8 cellular contexts compared by ENCODE assay signal in the genomic region with DNA sequence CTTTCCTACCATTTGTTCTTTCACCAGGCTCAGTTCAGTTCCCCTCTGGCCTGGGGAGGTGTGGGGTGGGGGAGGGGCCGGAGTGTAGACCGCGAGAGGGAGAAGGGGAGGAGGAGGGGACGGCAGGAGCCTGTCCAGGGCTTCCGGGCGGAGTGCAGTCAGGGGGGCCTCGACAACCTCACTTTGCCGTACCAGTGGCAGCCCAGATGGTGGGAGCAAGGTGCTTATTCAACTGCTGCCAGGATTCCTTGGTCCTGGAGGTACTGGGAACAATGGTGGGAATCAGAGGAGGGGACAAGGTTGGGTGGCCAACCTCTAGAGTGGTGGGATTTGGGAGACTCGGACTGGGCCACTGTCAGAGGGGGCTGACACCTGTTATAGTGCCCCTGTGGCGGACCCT. TPM values are rescaled to one million over a fixed set of nuclear protein-coding genes. Genes with fewer than 3 reads are reported as not detected.
DNase-seq lines count a peak whose midpoint lies in the region; ATAC-seq, FAIRE-seq and TF ChIP-seq lines count a peak whose summit lies in the region.

No MANE protein-coding gene starts in this region.

- H3K36me3 ChIP-seq in astrocyte (ENCODE audit: insufficient read depth, low read length) (no peaks in the 10 kb centered on the region), HepG2 (replicated peaks in 1 of 2; ENCODE audit: control insufficient read depth in 1 of 2, insufficient read depth in 2 of 2, low read length in 2 of 2) (no peaks in the 10 kb centered on the region), thoracic aorta (no peaks in the 10 kb centered on the region)

- H3K9me3 Mint-ChIP-seq in activated CD8-positive, alpha-beta memory T cell treated with anti-CD3 and anti-CD28 coated beads, Interleukin-2, amount 10 ng/mL, durations not matched to agents 7 days and 5 days (ENCODE audit: low read depth), result no peaks in the 10 kb centered on the region
- no peaks in the 10 kb centered on the region for H3K9me3 Mint-ChIP-seq in astrocyte (ENCODE audit: unreplicated experiment)

- peaks cover 8% of the 10 kb centered on the region for H3K4me1 Mint-ChIP-seq in activated CD8-positive, alpha-beta memory T cell treated with anti-CD3 and anti-CD28 coated beads, Interleukin-2, amount 10 ng/mL, durations not matched to agents 7 days and 5 days
- H3K4me1 Mint-ChIP-seq in astrocyte (ENCODE audit: low read depth, unreplicated experiment), result peaks cover 9% of the 10 kb centered on the region

- intact Hi-C loops in HepG2 (cut with micrococcal nuclease; ENCODE audit: unreplicated experiment), result loop anchor here (5.0 kb wide), 1 partner anchor 43 kb away; no protein-coding TSS in a partner anchor

- H3K9ac ChIP-seq in astrocyte (ENCODE audit: low read length), result peak overlapping the region; percentile 82
- peak overlapping the region; percentile 73 for H3K9ac ChIP-seq in HepG2 (ENCODE audit: insufficient read depth, low read depth, low read length)

- peak overlapping the region; percentile 1 for H3K27ac ChIP-seq in astrocyte (ENCODE audit: low read depth, low read length)
- no peak overlapping the region for H3K27ac ChIP-seq in HepG2 (ENCODE audit: extremely low read length, insufficient read depth, low read length)
- no peak overlapping the region for H3K27ac ChIP-seq in thoracic aorta

- no peak for ATAC-seq in activated CD8-positive, alpha-beta memory T cell treated with anti-CD3 and anti-CD28 coated beads, Interleukin-2, amount 10 ng/mL, durations not matched to agents 7 days and 5 days
- peak; percentile 12 for ATAC-seq in HepG2
- ATAC-seq in thoracic aorta (ENCODE audit: insufficient number of reproducible peaks, low FRiP score, low read depth), result no peak
- ATAC-seq in HG03457 (IDR thresholded peaks at IDR 0.05; ENCODE audit: unreplicated experiment), result no peak

- 5% methylated on average over 10 of the region's 10 CpGs for WGBS in HepG2 (ENCODE audit: low lambda C conversion rate)

- CTCF ChIA-PET in activated CD8-positive, alpha-beta memory T cell treated with anti-CD3 and anti-CD28 coated beads, Interleukin-2, amount 10 ng/mL, durations not matched to agents 7 days and 5 days (lab: Charles Lee), result no interaction called here
- CTCF ChIA-PET in HepG2 (lab: Yijun Ruan, JAX; ENCODE audit: low intra/inter-chr PET ratio, low total read pairs), result no interaction called here

- peaks cover 50% of the 10 kb centered on the region for H3K27me3 Mint-ChIP-seq in activated CD8-positive, alpha-beta memory T cell treated with anti-CD3 and anti-CD28 coated beads, Interleukin-2, amount 10 ng/mL, durations not matched to agents 7 days and 5 days
- no peaks in the 10 kb centered on the region for H3K27me3 Mint-ChIP-seq in astrocyte (ENCODE audit: low read depth, unreplicated experiment)

- H3K27me3 ChIP-seq in astrocyte (ENCODE audit: insufficient read depth, low read length), result no peaks in the 10 kb centered on the region
- H3K27me3 ChIP-seq in HepG2 (ENCODE audit: control insufficient read depth in 1 of 2, insufficient read depth in 2 of 2, low read length in 2 of 2), result no peaks in the 10 kb centered on the region; a peak in 1 of 5 replicates
- no peaks in the 10 kb centered on the region for H3K27me3 ChIP-seq in thoracic aorta (replicated peaks; ENCODE audit: insufficient read depth)

- no peaks in the 10 kb centered on the region for H3K36me3 Mint-ChIP-seq in activated CD8-positive, alpha-beta memory T cell treated with anti-CD3 and anti-CD28 coated beads, Interleukin-2, amount 10 ng/mL, durations not matched to agents 7 days and 5 days
- H3K36me3 Mint-ChIP-seq in astrocyte (ENCODE audit: low read depth, unreplicated experiment), result no peaks in the 10 kb centered on the region

- no peaks in the 10 kb centered on the region for H3K9me3 ChIP-seq in astrocyte (ENCODE audit: insufficient read depth, low read depth, low read length)
- H3K9me3 ChIP-seq in HepG2 (ENCODE audit: low read length), result no peaks in the 10 kb centered on the region
- H3K9me3 ChIP-seq in thoracic aorta, result no peaks in the 10 kb centered on the region

- POLR2A ChIA-PET in HepG2 (lab: Yijun Ruan, JAX), result interaction anchor here (2.2 to 5.8 kb wide), 2 partner anchors 12 to 13 kb away, joined by 18 to 62 read pairs; a partner anchor contains a TSS

- in situ Hi-C loops in HepG2 (cut with HindIII; ENCODE audit: extremely low pct_ligation_motif_present, low pct_unique_long_range_greater_than_20kb), result loop anchor here (5.0 kb wide), 1 partner anchor 83 kb away; a partner anchor contains a TSS

- H3K4me1 ChIP-seq in astrocyte (ENCODE audit: insufficient read depth, low read length), result peaks cover 15% of the 10 kb centered on the region
- H3K4me1 ChIP-seq in HepG2 (ENCODE audit: insufficient read depth, low read length), result peaks cover 63% of the 10 kb centered on the region
- H3K4me1 ChIP-seq in thoracic aorta (ENCODE audit: control insufficient read depth in 1 of 2, low read depth in 2 of 2), result peaks cover 24 to 38% of the 10 kb centered on the region in 2 donors

- no peak for TF ChIP-seq EP300 in HepG2 (IDR thresholded peaks at IDR 0.05; ENCODE audit: low read depth in 2 of 2, low read length in 2 of 2)
- no peak for TF ChIP-seq EP300 in HepG2 (CRISPR knock-in tag; IDR thresholded peaks at IDR 0.05; ENCODE audit: borderline replicate concordance)

- no peak for DNase-seq in activated CD8-positive, alpha-beta memory T cell treated with anti-CD3 and anti-CD28 coated beads, Interleukin-2, amount 10 ng/mL, durations not matched to agents 7 days and 5 days
- no peak for DNase-seq in activated CD8-positive, alpha-beta memory T cell treated with anti-CD3 and anti-CD28 coated beads, Interleukin-2, amount 50 U/mL, for 4 hours
- DNase-seq in astrocyte (ENCODE audit: low read depth), result no peak
- no peak for DNase-seq in HepG2 (ENCODE audit: low spot score)
- no peak for DNase-seq in thoracic aorta (ENCODE audit: low spot score)
- DNase-seq in NCI-H1436 (lab: John Stamatoyannopoulos, UW), result no peak
- no peak for DNase-seq in KG1 (lab: John Stamatoyannopoulos, UW)

- peaks cover 33% of the 10 kb centered on the region for H3K79me2 ChIP-seq in astrocyte (ENCODE audit: insufficient read depth, low read length)
- peaks cover 4% of the 10 kb centered on the region for H3K79me2 ChIP-seq in HepG2 (ENCODE audit: insufficient read depth, low read length)

- peak overlapping the region; percentile 72 for H3K4me3 ChIP-seq in astrocyte (ENCODE audit: insufficient read depth, low read depth, low read length)
- peak overlapping the region; percentile 74 to 90 (median 88) for H3K4me3 ChIP-seq in HepG2 (replicated peaks in 1 of 3; ENCODE audit: insufficient read depth in 1 of 3, low read depth in 2 of 3, low read length in 3 of 3)
- peak overlapping the region; percentile 97 for H3K4me3 ChIP-seq in thoracic aorta

- FAIRE-seq in astrocyte (lab: Jason Lieb, UNC), result no peak
- FAIRE-seq in HepG2 (lab: Jason Lieb, UNC), result no peak

- TF ChIP-seq CTCF in astrocyte (IDR thresholded peaks at IDR 0.05; ENCODE audit: insufficient read depth, low read depth, low read length) (no peak), HepG2 (CRISPR knock-in tag; IDR thresholded peaks at IDR 0.05) (no peak), thoracic aorta (IDR thresholded peaks at IDR 0.05) (no peak)

- H3K27ac Mint-ChIP-seq in activated CD8-positive, alpha-beta memory T cell treated with anti-CD3 and anti-CD28 coated beads, Interleukin-2, amount 10 ng/mL, durations not matched to agents 7 days and 5 days, result no peak overlapping the region
- no peak overlapping the region for H3K27ac Mint-ChIP-seq in astrocyte (ENCODE audit: unreplicated experiment)

- TF ChIP-seq RAD21 in HepG2 (CRISPR knock-in tag; IDR thresholded peaks at IDR 0.05), result no peak

- H2AFZ ChIP-seq in astrocyte (ENCODE audit: low read depth, low read length) (peak overlapping the region; percentile 92), HepG2 (ENCODE audit: low read length) (no peak overlapping the region)

- peak overlapping the region; percentile 93 for H3K4me2 ChIP-seq in astrocyte (ENCODE audit: low read length)
- peak overlapping the region; percentile 100 for H3K4me2 ChIP-seq in HepG2 (ENCODE audit: low read depth, low read length)

- H3K4me3 Mint-ChIP-seq in activated CD8-positive, alpha-beta memory T cell treated with anti-CD3 and anti-CD28 coated beads, Interleukin-2, amount 10 ng/mL, durations not matched to agents 7 days and 5 days, result peak overlapping the region; percentile 18
- peak overlapping the region; percentile 84 for H3K4me3 Mint-ChIP-seq in astrocyte (ENCODE audit: unreplicated experiment)

- peaks cover 28% of the 10 kb centered on the region for H4K20me1 ChIP-seq in astrocyte (ENCODE audit: insufficient read depth, low read length)
- no peaks in the 10 kb centered on the region for H4K20me1 ChIP-seq in HepG2 (ENCODE audit: insufficient read depth, low read length)

- no peak for TF ChIP-seq POLR2A in HepG2 (IDR thresholded peaks at IDR 0.05; ENCODE audit: insufficient read depth in 1 of 2, low read depth in 2 of 2, low read length in 2 of 2)

- no TSS peak for BruUV-seq in HepG2 (replicated peaks; lab: Mats Ljungman, UMichigan)

RNA-seq across cellular contexts. Expression of a gene that starts 1.2 kb away (rescaled TPM):
- total RNA-seq in activated CD8-positive, alpha-beta memory T cell treated with anti-CD3 and anti-CD28 coated beads, Interleukin-2, amount 10 ng/mL, durations not matched to agents 7 days and 5 days, result 1 to 10 TPM in 1 of 2 experiments, under 1 TPM in 1; 0.79 to 1.7 TPM
- total RNA-seq in astrocyte (32.6 and 37.2 TPM in 2 replicates), HepG2 (2016; rRNA removed; fragmentation: Illumina TruSeq; extraction: Trizol) (7.5 and 10.2 TPM in 2 replicates), thoracic aorta (10 to 100 TPM; 37.2 to 67.3 TPM)
- 2.1 and 2.2 TPM in 2 replicates for total RNA-seq in HepG2 (2016; cell fraction: cytosol; rRNA removed; fragmentation: Illumina TruSeq; extraction: Trizol; ENCODE audit: low read depth)
- 8.4 and 9.7 TPM in 2 replicates for total RNA-seq in HepG2 (2016; cell fraction: insoluble cytoplasmic fraction; rRNA removed; fragmentation: Illumina TruSeq; extraction: Trizol)
- 4.8 and 6.0 TPM in 2 replicates for total RNA-seq in HepG2 (2016; cell fraction: membrane; rRNA removed; fragmentation: Illumina TruSeq; extraction: Trizol)
- total RNA-seq in HepG2 (2016; cell fraction: nucleus; rRNA removed; fragmentation: Illumina TruSeq; extraction: Trizol), result 9.1 and 11.5 TPM in 2 replicates
- 17.9 and 19.0 TPM in 2 replicates for polyA plus RNA-seq in HepG2 (2011; rRNA removed)
- 14.6 and 15.9 TPM in 2 replicates for polyA plus RNA-seq in HepG2 (2011; cell fraction: cytosol; rRNA removed)
- 44.0 and 49.0 TPM in 2 replicates for polyA plus RNA-seq in HepG2 (2011; cell fraction: nucleus; rRNA removed)
- polyA plus RNA-seq in HepG2 (2012), result 12.2 and 14.8 TPM in 2 replicates
- polyA plus RNA-seq in HepG2 (2016; cell fraction: cytosol; fragmentation: Illumina TruSeq; extraction: Trizol; ENCODE audit: low read depth), result 2.2 and 2.4 TPM in 2 replicates
- polyA plus RNA-seq in HepG2 (2016; cell fraction: insoluble cytoplasmic fraction; fragmentation: Illumina TruSeq; extraction: Trizol; ENCODE audit: low read depth), result 10.6 and 11.0 TPM in 2 replicates
- 4.9 and 5.8 TPM in 2 replicates for polyA plus RNA-seq in HepG2 (2016; cell fraction: membrane; fragmentation: Illumina TruSeq; extraction: Trizol; ENCODE audit: low read depth)
- 21.9 and 23.8 TPM in 2 replicates for polyA plus RNA-seq in HepG2 (2016; cell fraction: nucleus; fragmentation: Illumina TruSeq; extraction: Trizol; ENCODE audit: insufficient read depth, low read depth)
- 41.2 and 52.9 TPM in 2 replicates for polyA minus RNA-seq in HepG2 (2011; rRNA and poly(A)+ RNA removed; ENCODE audit: low replicate concordance)
- 7.0 and 13.9 TPM in 2 replicates for polyA minus RNA-seq in HepG2 (2011; cell fraction: cytosol; rRNA and poly(A)+ RNA removed)
- polyA minus RNA-seq in HepG2 (2011; cell fraction: nucleus; rRNA and poly(A)+ RNA removed), result 7.8 and 8.6 TPM in 2 replicates

RNA-seq across cellular contexts. Expression of a gene that starts 12.8 kb away (rescaled TPM):
- 10 to 100 TPM; 36.0 to 38.6 TPM for total RNA-seq in activated CD8-positive, alpha-beta memory T cell treated with anti-CD3 and anti-CD28 coated beads, Interleukin-2, amount 10 ng/mL, durations not matched to agents 7 days and 5 days
- 36.1 and 40.5 TPM in 2 replicates for total RNA-seq in astrocyte
- 9.6 and 15.2 TPM in 2 replicates for total RNA-seq in HepG2 (2016; rRNA removed; fragmentation: Illumina TruSeq; extraction: Trizol)
- 14.5 and 15.6 TPM in 2 replicates for total RNA-seq in HepG2 (2016; cell fraction: cytosol; rRNA removed; fragmentation: Illumina TruSeq; extraction: Trizol; ENCODE audit: low read depth)
- 7.8 and 17.7 TPM in 2 replicates for total RNA-seq in HepG2 (2016; cell fraction: insoluble cytoplasmic fraction; rRNA removed; fragmentation: Illumina TruSeq; extraction: Trizol)
- total RNA-seq in HepG2 (2016; cell fraction: membrane; rRNA removed; fragmentation: Illumina TruSeq; extraction: Trizol), result 7.5 and 7.9 TPM in 2 replicates
- total RNA-seq in HepG2 (2016; cell fraction: nucleus; rRNA removed; fragmentation: Illumina TruSeq; extraction: Trizol), result 18.0 and 22.9 TPM in 2 replicates
- 9.8 and 11.4 TPM in 2 replicates for polyA plus RNA-seq in HepG2 (2011; rRNA removed)
- polyA plus RNA-seq in HepG2 (2011; cell fraction: cytosol; rRNA removed), result 4.5 and 5.1 TPM in 2 replicates
- 41.9 and 50.5 TPM in 2 replicates for polyA plus RNA-seq in HepG2 (2011; cell fraction: nucleus; rRNA removed)
- 5.9 and 7.9 TPM in 2 replicates for polyA plus RNA-seq in HepG2 (2012)
- 0.96 and 1.0 TPM in 2 replicates for polyA plus RNA-seq in HepG2 (2016; cell fraction: cytosol; fragmentation: Illumina TruSeq; extraction: Trizol; ENCODE audit: low read depth)
- 4.9 and 7.5 TPM in 2 replicates for polyA plus RNA-seq in HepG2 (2016; cell fraction: insoluble cytoplasmic fraction; fragmentation: Illumina TruSeq; extraction: Trizol; ENCODE audit: low read depth)
- 1.5 and 1.6 TPM in 2 replicates for polyA plus RNA-seq in HepG2 (2016; cell fraction: membrane; fragmentation: Illumina TruSeq; extraction: Trizol; ENCODE audit: low read depth)
- 40.5 and 41.1 TPM in 2 replicates for polyA plus RNA-seq in HepG2 (2016; cell fraction: nucleus; fragmentation: Illumina TruSeq; extraction: Trizol; ENCODE audit: insufficient read depth, low read depth)
- polyA minus RNA-seq in HepG2 (2011; rRNA and poly(A)+ RNA removed; ENCODE audit: low replicate concordance), result 11.0 and 27.5 TPM in 2 replicates
- 3.5 and 3.7 TPM in 2 replicates for polyA minus RNA-seq in HepG2 (2011; cell fraction: cytosol; rRNA and poly(A)+ RNA removed)
- polyA minus RNA-seq in HepG2 (2011; cell fraction: nucleus; rRNA and poly(A)+ RNA removed), result 14.2 and 17.9 TPM in 2 replicates
- total RNA-seq in thoracic aorta, result 10 to 100 TPM; 27.9 to 53.4 TPM

RNA-seq across cellular contexts. Expression of a gene that starts 23.7 kb away (rescaled TPM):
- total RNA-seq in activated CD8-positive, alpha-beta memory T cell treated with anti-CD3 and anti-CD28 coated beads, Interleukin-2, amount 10 ng/mL, durations not matched to agents 7 days and 5 days, result 1 to 10 TPM; 4.5 to 5.1 TPM
- total RNA-seq in astrocyte (6.7 and 6.8 TPM in 2 replicates), HepG2 (2016; rRNA removed; fragmentation: Illumina TruSeq; extraction: Trizol) (2.0 and 2.9 TPM in 2 replicates), thoracic aorta (1 to 10 TPM; 5.8 to 7.8 TPM)
- 0.26 and 0.51 TPM in 2 replicates for total RNA-seq in HepG2 (2016; cell fraction: cytosol; rRNA removed; fragmentation: Illumina TruSeq; extraction: Trizol; ENCODE audit: low read depth)
- total RNA-seq in HepG2 (2016; cell fraction: insoluble cytoplasmic fraction; rRNA removed; fragmentation: Illumina TruSeq; extraction: Trizol), result 2.1 and 2.3 TPM in 2 replicates
- total RNA-seq in HepG2 (2016; cell fraction: membrane; rRNA removed; fragmentation: Illumina TruSeq; extraction: Trizol), result 0.76 and 0.87 TPM in 2 replicates
- 4.0 and 4.3 TPM in 2 replicates for total RNA-seq in HepG2 (2016; cell fraction: nucleus; rRNA removed; fragmentation: Illumina TruSeq; extraction: Trizol)
- polyA plus RNA-seq in HepG2 (2011; rRNA removed), result 3.6 and 3.9 TPM in 2 replicates
- polyA plus RNA-seq in HepG2 (2011; cell fraction: cytosol; rRNA removed), result 2.0 and 2.7 TPM in 2 replicates
- 5.7 and 7.1 TPM in 2 replicates for polyA plus RNA-seq in HepG2 (2011; cell fraction: nucleus; rRNA removed)
- polyA plus RNA-seq in HepG2 (2012), result 2.7 and 4.0 TPM in 2 replicates
- polyA plus RNA-seq in HepG2 (2016; cell fraction: cytosol; fragmentation: Illumina TruSeq; extraction: Trizol; ENCODE audit: low read depth), result 0.40 TPM in 1 of 2 replicates, not detected in the other
- polyA plus RNA-seq in HepG2 (2016; cell fraction: insoluble cytoplasmic fraction; fragmentation: Illumina TruSeq; extraction: Trizol; ENCODE audit: low read depth), result 2.5 and 3.2 TPM in 2 replicates
- polyA plus RNA-seq in HepG2 (2016; cell fraction: membrane; fragmentation: Illumina TruSeq; extraction: Trizol; ENCODE audit: low read depth), result 0.06 and 0.50 TPM in 2 replicates
- polyA plus RNA-seq in HepG2 (2016; cell fraction: nucleus; fragmentation: Illumina TruSeq; extraction: Trizol; ENCODE audit: insufficient read depth, low read depth), result 7.5 and 8.1 TPM in 2 replicates
- 6.8 and 9.4 TPM in 2 replicates for polyA minus RNA-seq in HepG2 (2011; rRNA and poly(A)+ RNA removed; ENCODE audit: low replicate concordance)
- 3.7 and 5.8 TPM in 2 replicates for polyA minus RNA-seq in HepG2 (2011; cell fraction: cytosol; rRNA and poly(A)+ RNA removed)
- 6.6 and 6.7 TPM in 2 replicates for polyA minus RNA-seq in HepG2 (2011; cell fraction: nucleus; rRNA and poly(A)+ RNA removed)
